Comparison of ENCODE assay signal across 33 cellular contexts in genomic region chr10:114087655-114088054, GRCh38. TPM values are rescaled to one million over a fixed set of nuclear protein-coding genes. Genes with fewer than 3 reads are reported as not detected.
A peak's percentile ranks its signal among the peaks of the same experiment; 100 is the strongest.
DNase-seq lines count a peak whose midpoint lies in the region; ATAC-seq, FAIRE-seq and TF ChIP-seq lines count a peak whose summit lies in the region.
"Had no signal": no experiment of that assay in that cellular context is flagged by ENCODE, and none has a peak within 500 bp of the region (broad histone marks: within the 10 kb centered on the region; RNA-seq: fewer than 3 reads in every experiment).

No MANE protein-coding gene starts in this region.

- H3K27ac ChIP-seq in A673 (ENCODE audit: low read depth, low read length, poor library complexity, severe bottlenecking) (no peak overlapping the region), OCI-LY3 (ENCODE audit: low read length) (no peak overlapping the region), endodermal cell (ENCODE audit: low read depth, low read length) (no peak overlapping the region), kidney (ENCODE audit: low read depth in 2 of 2, low read length in 2 of 2) (no peak overlapping the region)
- H3K27ac ChIP-seq: epithelial cell of prostate, KMS-11, parathyroid adenoma, tibial nerve had no signal

- peak; percentile 22; the same call in 1 of the 2 replicates for TF ChIP-seq CTCF in A673 (conservative IDR thresholded peaks at IDR 0.05; ENCODE audit: low read depth, low read length)
- TF ChIP-seq CTCF in GM06990 (IDR thresholded peaks at IDR 0.05; ENCODE audit: insufficient read depth, low read length, poor library complexity, severe bottlenecking) = peak; percentile 8
- peak; percentile 24; the same call in 1 of the 2 replicates for TF ChIP-seq CTCF in OCI-LY3 (IDR thresholded peaks at IDR 0.05; ENCODE audit: low read depth, low read length)
- peak; percentile 6 for TF ChIP-seq CTCF in endodermal cell (conservative IDR thresholded peaks at IDR 0.05)
- no peak for TF ChIP-seq CTCF in kidney (IDR thresholded peaks at IDR 0.05; ENCODE audit: borderline replicate concordance, extremely low read depth, insufficient read depth)

- H3K27me3 Mint-ChIP-seq in endodermal cell (ENCODE audit: insufficient read depth) = no peaks in the 10 kb centered on the region
- H3K27me3 Mint-ChIP-seq: activated B cell treated with CpG ODN at 0.5 μM for 24 hours had no signal

- no peak for ATAC-seq in HG03280 (IDR thresholded peaks at IDR 0.05; ENCODE audit: unreplicated experiment)
- ATAC-seq: activated CD8-positive, alpha-beta memory T cell treated with anti-CD3 and anti-CD28 coated beads, Interleukin-2, amount 10 ng/mL, durations not matched to agents 7 days and 5 days; activated T-cell treated with anti-CD3 and anti-CD28 coated beads, Interleukin-2, amount 50 U/mL, for 72 hours; PC-3 had no signal

- intact Hi-C loops in A673 (cut with micrococcal nuclease; ENCODE audit: unreplicated experiment) (no loop called here), kidney (cut with DNase I) (no loop called here)

- no peak for DNase-seq in A673 (ENCODE audit: low spot score)
- no peak for DNase-seq in GM06990 (ENCODE audit: extremely low read depth, insufficient read length)
- no peak for DNase-seq in endodermal cell
- DNase-seq in kidney = no peak
- no peak for DNase-seq in NCI-H1694 (lab: John Stamatoyannopoulos, UW)
- DNase-seq: activated B cell treated with CpG ODN at 0.5 μM for 24 hours; activated CD8-positive, alpha-beta memory T cell treated with anti-CD3 and anti-CD28 coated beads, Interleukin-2, amount 10 ng/mL, durations not matched to agents 7 days and 5 days; activated naive CD4-positive, alpha-beta T cell treated with anti-CD3 and anti-CD28 coated beads, Interleukin-2, amount 10 ng/mL, durations not matched to agents 7 days and 5 days; activated T-cell treated with anti-CD3 and anti-CD28 coated beads, Interleukin-2, amount 50 U/mL, for 72 hours; C1 segment of cervical spinal cord; Caco-2; effector CD4-positive, alpha-beta T cell; glutamatergic neuron; H7; NCI-H146; NCI-H446; NCI-H774; PC-3; right cardiac atrium; SHP77; stimulated activated CD4-positive, alpha-beta T cell treated with anti-CD3 and anti-CD28 coated beads, Interleukin-2, amount 100 ng/mL, for 24 hours; SW 1271; T-helper 9 cell had no signal

- no peaks in the 10 kb centered on the region for H4K20me1 ChIP-seq in OCI-LY3 (ENCODE audit: insufficient read depth, low read length)

- H3K9me3 Mint-ChIP-seq in endodermal cell = peaks cover 3% of the 10 kb centered on the region
- H3K9me3 Mint-ChIP-seq: activated B cell treated with CpG ODN at 0.5 μM for 24 hours; activated naive CD4-positive, alpha-beta T cell treated with anti-CD3 and anti-CD28 coated beads, Interleukin-2, amount 10 ng/mL, durations not matched to agents 7 days and 5 days; activated T-cell treated with anti-CD3 and anti-CD28 coated beads, Interleukin-2, amount 50 U/mL, for 72 hours had no signal

- H3K4me1 Mint-ChIP-seq in endodermal cell = no peaks in the 10 kb centered on the region
- H3K4me1 Mint-ChIP-seq: activated B cell treated with CpG ODN at 0.5 μM for 24 hours; activated naive CD4-positive, alpha-beta T cell treated with anti-CD3 and anti-CD28 coated beads, Interleukin-2, amount 10 ng/mL, durations not matched to agents 7 days and 5 days had no signal

- POLR2A ChIA-PET in A673 (lab: Charles Lee; ENCODE audit: low non-redundant PET) = interaction anchor here (0.5 kb wide), 1 partner anchor 285 kb away, joined by 7 read pairs; no protein-coding TSS in a partner anchor

- no peak overlapping the region for H3K4me3 Mint-ChIP-seq in endodermal cell
- H3K4me3 Mint-ChIP-seq: activated B cell treated with CpG ODN at 0.5 μM for 24 hours; activated CD8-positive, alpha-beta memory T cell treated with anti-CD3 and anti-CD28 coated beads, Interleukin-2, amount 10 ng/mL, durations not matched to agents 7 days and 5 days; activated naive CD4-positive, alpha-beta T cell treated with anti-CD3 and anti-CD28 coated beads, Interleukin-2, amount 10 ng/mL, durations not matched to agents 7 days and 5 days; activated T-cell treated with anti-CD3 and anti-CD28 coated beads, Interleukin-2, amount 50 U/mL, for 72 hours had no signal

- no peaks in the 10 kb centered on the region for H3K9me3 ChIP-seq in A673 (ENCODE audit: low read depth, low read length, poor library complexity, severe bottlenecking)
- no peaks in the 10 kb centered on the region for H3K9me3 ChIP-seq in OCI-LY3 (ENCODE audit: insufficient read depth, low read length)
- no peaks in the 10 kb centered on the region for H3K9me3 ChIP-seq in endodermal cell (ENCODE audit: control insufficient read depth, low read length)
- H3K9me3 ChIP-seq in kidney (ENCODE audit: control insufficient read depth in 1 of 2, low read length in 2 of 2) = no peaks in the 10 kb centered on the region
- H3K9me3 ChIP-seq: Caco-2, tibial nerve had no signal

- H3K4me3 ChIP-seq in A673 (ENCODE audit: low read depth, low read length, poor library complexity, severe bottlenecking) (no peak overlapping the region), GM06990 (replicated peaks; ENCODE audit: low read depth, low read length) (no peak overlapping the region), OCI-LY3 (ENCODE audit: low read length) (no peak overlapping the region), endodermal cell (ENCODE audit: low read length) (no peak overlapping the region), kidney (ENCODE audit: low read length in 2 of 2) (no peak overlapping the region)
- H3K4me3 ChIP-seq: lung, tibial nerve had no signal

- FAIRE-seq in kidney (lab: Jason Lieb, UNC) = no peak
- FAIRE-seq: HTR-8/SVneo, keratinocyte had no signal

- H3K4me1 ChIP-seq in A673 (ENCODE audit: insufficient read depth, low read length, poor library complexity, severe bottlenecking) = no peaks in the 10 kb centered on the region
- no peaks in the 10 kb centered on the region for H3K4me1 ChIP-seq in OCI-LY3 (ENCODE audit: low read length)
- no peaks in the 10 kb centered on the region for H3K4me1 ChIP-seq in endodermal cell (ENCODE audit: control insufficient read depth, insufficient read depth, low read length)
- no peaks in the 10 kb centered on the region for H3K4me1 ChIP-seq in kidney (ENCODE audit: control insufficient read depth in 1 of 2, insufficient read depth in 1 of 2, low read depth in 1 of 2, low read length in 2 of 2)
- H3K4me1 ChIP-seq: parathyroid adenoma, tibial nerve had no signal

- H3K36me3 ChIP-seq in A673 (ENCODE audit: insufficient read depth, low read length, poor library complexity, severe bottlenecking) (no peaks in the 10 kb centered on the region), GM06990 (ENCODE audit: control insufficient read depth, insufficient read depth, low read length) (no peaks in the 10 kb centered on the region), OCI-LY3 (replicated peaks; ENCODE audit: low read depth, low read length) (no peaks in the 10 kb centered on the region), endodermal cell (ENCODE audit: control insufficient read depth, insufficient read depth, low read length) (no peaks in the 10 kb centered on the region), kidney (ENCODE audit: control insufficient read depth in 1 of 2, insufficient read depth in 2 of 2, low read length in 2 of 2) (no peaks in the 10 kb centered on the region)
- H3K36me3 ChIP-seq: tibial nerve had no signal

- no peaks in the 10 kb centered on the region for H3K79me2 ChIP-seq in OCI-LY3 (ENCODE audit: low read length)
- H3K79me2 ChIP-seq: parathyroid adenoma had no signal

- H3K36me3 Mint-ChIP-seq in endodermal cell (ENCODE audit: low read depth) = no peaks in the 10 kb centered on the region
- H3K36me3 Mint-ChIP-seq: activated CD8-positive, alpha-beta memory T cell treated with anti-CD3 and anti-CD28 coated beads, Interleukin-2, amount 10 ng/mL, durations not matched to agents 7 days and 5 days; activated naive CD4-positive, alpha-beta T cell treated with anti-CD3 and anti-CD28 coated beads, Interleukin-2, amount 10 ng/mL, durations not matched to agents 7 days and 5 days had no signal

- H3K27me3 ChIP-seq in A673 (replicated peaks; ENCODE audit: insufficient read depth, low read depth, low read length, poor library complexity) (no peaks in the 10 kb centered on the region), GM06990 (replicated peaks; ENCODE audit: control insufficient read depth, insufficient read depth, low read length) (no peaks in the 10 kb centered on the region), OCI-LY3 (ENCODE audit: low read depth, low read length) (no peaks in the 10 kb centered on the region), endodermal cell (ENCODE audit: control insufficient read depth, insufficient read depth, low read length, poor library complexity, severe bottlenecking) (no peaks in the 10 kb centered on the region)
- H3K27me3 ChIP-seq: tibial nerve had no signal

- H2AFZ ChIP-seq in OCI-LY3 (ENCODE audit: low read depth, low read length) = no peak overlapping the region
- H2AFZ ChIP-seq: parathyroid adenoma had no signal

- CTCF ChIA-PET in A673 (lab: Charles Lee) = interaction anchor here (0.7 to 0.9 kb wide), 2 partner anchors 13 to 15 kb away, joined by 3 read pairs; no protein-coding TSS in a partner anchor

- no peak overlapping the region for H3K9ac ChIP-seq in OCI-LY3 (ENCODE audit: low read length)
- no peak overlapping the region for H3K9ac ChIP-seq in endodermal cell (ENCODE audit: extremely low read depth, low read length, poor library complexity, severe bottlenecking)
- no peak overlapping the region for H3K9ac ChIP-seq in kidney (ENCODE audit: low read length in 2 of 2)
- H3K9ac ChIP-seq: KMS-11, parathyroid adenoma had no signal

- H3K27ac Mint-ChIP-seq in endodermal cell = no peak overlapping the region
- H3K27ac Mint-ChIP-seq: activated B cell treated with CpG ODN at 0.5 μM for 24 hours; activated CD8-positive, alpha-beta memory T cell treated with anti-CD3 and anti-CD28 coated beads, Interleukin-2, amount 10 ng/mL, durations not matched to agents 7 days and 5 days; activated naive CD4-positive, alpha-beta T cell treated with anti-CD3 and anti-CD28 coated beads, Interleukin-2, amount 10 ng/mL, durations not matched to agents 7 days and 5 days; activated T-cell treated with anti-CD3 and anti-CD28 coated beads, Interleukin-2, amount 50 U/mL, for 72 hours had no signal

- no peak overlapping the region for H3K4me2 ChIP-seq in OCI-LY3 (ENCODE audit: low read length)
- H3K4me2 ChIP-seq: KMS-11 had no signal

- WGBS in endodermal cell (ENCODE audit: insufficient coverage in 1 of 2, insufficient read length in 1 of 2), 2 experiments = 84% methylated on average over 4 of the region's 4 CpGs; no CpG with 5 or more reads in 1 of the 2 experiments

- no TSS peak for BruUV-seq in A673 (replicated peaks; lab: Mats Ljungman, UMichigan)

RNA-seq across cellular contexts. Expression of gene ADRB1, which starts 44.0 kb away (rescaled TPM):
- total RNA-seq in A673 (2021) = 81.6 and 85.2 TPM in 2 replicates
- not detected for total RNA-seq in endodermal cell
- 0.11 TPM for polyA plus RNA-seq in endodermal cell (2013, experiment 1 of 2)
- not detected for polyA plus RNA-seq in endodermal cell (2013, experiment 2 of 2)
- 0.72 TPM for total RNA-seq in kidney
- 1.4 TPM for polyA plus RNA-seq in kidney (ENCODE audit: insufficient read depth, low read depth, low replicate concordance)
- total RNA-seq: activated B cell treated with CpG ODN at 0.5 μM for 24 hours; activated T-cell treated with anti-CD3 and anti-CD28 coated beads, Interleukin-2, amount 50 U/mL, for 72 hours had no signal
- polyA plus RNA-seq: neural cell had no signal

Comparison
In these comparisons a context has a peak if more than half of its experiments do, and no peak if none do; other contexts are left out.
1. RNA of gene ADRB1, which starts 44.0 kb away (total RNA-seq): 81.6 to 85.2 TPM in A673; 0.72 TPM in kidney (single experiment) and not detected in endodermal cell; every median in the first group is over 10 times any median in the second.